In genomic region chr15:89366656-89367393, GRCh38 we compare ENCODE assay signal across 12 cellular contexts. TPM values are rescaled to one million over a fixed set of nuclear protein-coding genes. Genes with fewer than 3 reads are reported as not detected.
DNase-seq lines count a peak whose midpoint lies in the region; ATAC-seq, FAIRE-seq and TF ChIP-seq lines count a peak whose summit lies in the region.
"Had no signal": no experiment of that assay in that cellular context is flagged by ENCODE, and none has a peak within 500 bp of the region (broad histone marks: within the 10 kb centered on the region; RNA-seq: fewer than 3 reads in every experiment).

No MANE protein-coding gene starts in this region.

- H3K27me3 ChIP-seq in iPS-20b (ENCODE audit: insufficient read depth, low read length), result peaks cover 100% of the 10 kb centered on the region
- peaks cover 6% of the 10 kb centered on the region for H3K27me3 ChIP-seq in Caco-2 (replicated peaks; ENCODE audit: control insufficient read depth, insufficient read depth, low read length)

- CTCF ChIA-PET in activated CD4-positive, alpha-beta memory T cell treated with anti-CD3 and anti-CD28 coated beads for 36 hours (lab: Charles Lee), result interaction anchor here (3.6 kb wide), 1 partner anchor 9 kb away, joined by 35 read pairs; no protein-coding TSS in a partner anchor
- CTCF ChIA-PET in Caco-2 (lab: Charles Lee), result no interaction called here
- CTCF ChIA-PET in activated CD8-positive, alpha-beta memory T cell treated with anti-CD3 and anti-CD28 coated beads, Interleukin-2, amount 10 ng/mL, durations not matched to agents 7 days and 5 days (lab: Charles Lee), result interaction anchor here (0.8 to 3.1 kb wide), 5 partner anchors 8 to 52 kb away, joined by 3 to 8 read pairs (median 6); no protein-coding TSS in a partner anchor

- intact Hi-C loops in activated CD4-positive, alpha-beta memory T cell treated with anti-CD3 and anti-CD28 coated beads for 36 hours (cut with micrococcal nuclease), result no loop called here
- intact Hi-C loops in kidney (cut with DNase I), result loop anchor here (10.0 kb wide), 1 partner anchor 58 kb away; no protein-coding TSS in a partner anchor
- intact Hi-C loops in Caco-2 (cut with micrococcal nuclease; ENCODE audit: unreplicated experiment), result no loop called here

- H3K9me3 ChIP-seq in iPS-20b (ENCODE audit: insufficient read depth, low read depth, low read length) (peaks cover 8% of the 10 kb centered on the region; the same call in 1 of the 2 replicates), kidney (ENCODE audit: control insufficient read depth in 1 of 2, low read length in 2 of 2) (no peaks in the 10 kb centered on the region), Caco-2 (no peaks in the 10 kb centered on the region)
- H3K9me3 ChIP-seq: testis had no signal

- no peak overlapping the region for H3K27ac Mint-ChIP-seq in activated T-cell treated with anti-CD3 and anti-CD28 coated beads, Interleukin-2, amount 50 U/mL, for 72 hours
- H3K27ac Mint-ChIP-seq in activated CD4-positive, alpha-beta memory T cell treated with anti-CD3 and anti-CD28 coated beads for 36 hours, result no peak overlapping the region
- no peak overlapping the region for H3K27ac Mint-ChIP-seq in stimulated activated naive CD8-positive, alpha-beta T cell treated with anti-CD3 and anti-CD28 coated beads, Interleukin-15, amount 100 ng/mL, for 72 hours
- no peak overlapping the region for H3K27ac Mint-ChIP-seq in Caco-2 (ENCODE audit: unreplicated experiment)
- H3K27ac Mint-ChIP-seq in activated CD8-positive, alpha-beta memory T cell treated with anti-CD3 and anti-CD28 coated beads, Interleukin-2, amount 10 ng/mL, durations not matched to agents 7 days and 5 days, result no peak overlapping the region

- H3K4me1 ChIP-seq in iPS-20b (ENCODE audit: insufficient read depth, low read length), result peaks cover 4% of the 10 kb centered on the region; the same call in 1 of the 2 replicates
- peaks cover 0 to 7% of the 10 kb centered on the region in 2 donors for H3K4me1 ChIP-seq in kidney (ENCODE audit: control insufficient read depth in 1 of 2, insufficient read depth in 1 of 2, low read depth in 1 of 2, low read length in 2 of 2)
- H3K4me1 ChIP-seq in Caco-2, result no peaks in the 10 kb centered on the region

- peaks cover 0 to 2% of the 10 kb centered on the region in 2 donors for H3K36me3 Mint-ChIP-seq in activated T-cell treated with anti-CD3 and anti-CD28 coated beads, Interleukin-2, amount 50 U/mL, for 72 hours (ENCODE audit: insufficient read depth in 2 of 2)
- H3K36me3 Mint-ChIP-seq in activated CD4-positive, alpha-beta memory T cell treated with anti-CD3 and anti-CD28 coated beads for 36 hours, result no peaks in the 10 kb centered on the region
- H3K36me3 Mint-ChIP-seq in Caco-2 (ENCODE audit: insufficient read depth, unreplicated experiment), result no peaks in the 10 kb centered on the region
- H3K36me3 Mint-ChIP-seq in activated CD8-positive, alpha-beta memory T cell treated with anti-CD3 and anti-CD28 coated beads, Interleukin-2, amount 10 ng/mL, durations not matched to agents 7 days and 5 days, result no peaks in the 10 kb centered on the region

- no peaks in the 10 kb centered on the region for H3K9me3 Mint-ChIP-seq in activated T-cell treated with anti-CD3 and anti-CD28 coated beads, Interleukin-2, amount 50 U/mL, for 72 hours
- H3K9me3 Mint-ChIP-seq in activated CD4-positive, alpha-beta memory T cell treated with anti-CD3 and anti-CD28 coated beads for 36 hours, result no peaks in the 10 kb centered on the region
- H3K9me3 Mint-ChIP-seq in stimulated activated naive CD8-positive, alpha-beta T cell treated with anti-CD3 and anti-CD28 coated beads, Interleukin-15, amount 100 ng/mL, for 72 hours, result no peaks in the 10 kb centered on the region
- H3K9me3 Mint-ChIP-seq in Caco-2 (ENCODE audit: unreplicated experiment), result no peaks in the 10 kb centered on the region
- no peaks in the 10 kb centered on the region for H3K9me3 Mint-ChIP-seq in activated CD8-positive, alpha-beta memory T cell treated with anti-CD3 and anti-CD28 coated beads, Interleukin-2, amount 10 ng/mL, durations not matched to agents 7 days and 5 days (ENCODE audit: low read depth)

- FAIRE-seq in kidney (lab: Jason Lieb, UNC), result no peak
- FAIRE-seq: HepG2 had no signal

- H3K4me3 ChIP-seq in iPS-20b (ENCODE audit: low read length) (peak overlapping the region; percentile 11; the same call in 1 of the 2 replicates), kidney (ENCODE audit: low read length in 2 of 2) (no peak overlapping the region), Caco-2 (ENCODE audit: low read depth, low read length) (no peak overlapping the region)

- H3K27ac ChIP-seq in iPS-20b (ENCODE audit: low read length), result no peak overlapping the region
- no peak overlapping the region for H3K27ac ChIP-seq in kidney (ENCODE audit: low read depth in 2 of 2, low read length in 2 of 2)
- H3K27ac ChIP-seq: testis had no signal

- DNase-seq in activated T-cell treated with anti-CD3 and anti-CD28 coated beads, Interleukin-2, amount 50 U/mL, for 72 hours, result no peak
- no peak for DNase-seq in activated T-cell treated with anti-CD3 and anti-CD28 coated beads, Interleukin-2, amount 50 U/mL, for 1 hour
- no peak for DNase-seq in activated CD4-positive, alpha-beta memory T cell treated with anti-CD3 and anti-CD28 coated beads for 36 hours
- DNase-seq in stimulated activated naive CD8-positive, alpha-beta T cell treated with anti-CD3 and anti-CD28 coated beads, Interleukin-15, amount 100 ng/mL, for 72 hours, result no peak
- DNase-seq in kidney (no peak), Caco-2 (no peak)
- no peak for DNase-seq in activated CD8-positive, alpha-beta memory T cell treated with anti-CD3 and anti-CD28 coated beads, Interleukin-2, amount 10 ng/mL, durations not matched to agents 7 days and 5 days
- DNase-seq: central memory CD4-positive, alpha-beta T cell; left ventricle myocardium superior had no signal

- POLR2A ChIA-PET in activated CD4-positive, alpha-beta memory T cell treated with anti-CD3 and anti-CD28 coated beads for 36 hours (lab: Charles Lee), result interaction anchor here (0.5 kb wide), 1 partner anchor 11 kb away, joined by 3 read pairs; no protein-coding TSS in a partner anchor
- POLR2A ChIA-PET in Caco-2 (lab: Charles Lee), result no interaction called here

- no peaks in the 10 kb centered on the region for H3K36me3 ChIP-seq in iPS-20b (ENCODE audit: insufficient read depth, low read depth, low read length)
- H3K36me3 ChIP-seq in kidney (ENCODE audit: control insufficient read depth in 1 of 2, insufficient read depth in 2 of 2, low read length in 2 of 2), result no peaks in the 10 kb centered on the region
- H3K36me3 ChIP-seq in Caco-2 (ENCODE audit: control insufficient read depth, insufficient read depth, low read length), result no peaks in the 10 kb centered on the region

- no peak overlapping the region for H3K9ac ChIP-seq in iPS-20b (ENCODE audit: low read depth, low read length)
- H3K9ac ChIP-seq in kidney (ENCODE audit: low read length in 2 of 2), result no peak overlapping the region

- peak overlapping the region; percentile 54 to 76 for H3K4me3 Mint-ChIP-seq in activated T-cell treated with anti-CD3 and anti-CD28 coated beads, Interleukin-2, amount 50 U/mL, for 72 hours
- H3K4me3 Mint-ChIP-seq in activated CD4-positive, alpha-beta memory T cell treated with anti-CD3 and anti-CD28 coated beads for 36 hours, result peak overlapping the region; percentile 27
- H3K4me3 Mint-ChIP-seq in stimulated activated naive CD8-positive, alpha-beta T cell treated with anti-CD3 and anti-CD28 coated beads, Interleukin-15, amount 100 ng/mL, for 72 hours, result peak overlapping the region; percentile 64 to 69
- H3K4me3 Mint-ChIP-seq in Caco-2 (ENCODE audit: unreplicated experiment), result no peak overlapping the region
- no peak overlapping the region for H3K4me3 Mint-ChIP-seq in activated CD8-positive, alpha-beta memory T cell treated with anti-CD3 and anti-CD28 coated beads, Interleukin-2, amount 10 ng/mL, durations not matched to agents 7 days and 5 days

- H3K4me1 Mint-ChIP-seq in activated T-cell treated with anti-CD3 and anti-CD28 coated beads, Interleukin-2, amount 50 U/mL, for 72 hours (ENCODE audit: low read depth), result peaks cover 18% of the 10 kb centered on the region
- peaks cover 12% of the 10 kb centered on the region for H3K4me1 Mint-ChIP-seq in activated CD4-positive, alpha-beta memory T cell treated with anti-CD3 and anti-CD28 coated beads for 36 hours (ENCODE audit: low read depth)
- peaks cover 39% of the 10 kb centered on the region for H3K4me1 Mint-ChIP-seq in stimulated activated naive CD8-positive, alpha-beta T cell treated with anti-CD3 and anti-CD28 coated beads, Interleukin-15, amount 100 ng/mL, for 72 hours
- H3K4me1 Mint-ChIP-seq in Caco-2 (ENCODE audit: low read depth, unreplicated experiment), result no peaks in the 10 kb centered on the region
- H3K4me1 Mint-ChIP-seq in activated CD8-positive, alpha-beta memory T cell treated with anti-CD3 and anti-CD28 coated beads, Interleukin-2, amount 10 ng/mL, durations not matched to agents 7 days and 5 days, result peaks cover 6% of the 10 kb centered on the region

- BruUV-seq in Caco-2 (replicated peaks; lab: Mats Ljungman, UMichigan), result no TSS peak

- TF ChIP-seq CTCF in kidney (IDR thresholded peaks at IDR 0.05; ENCODE audit: borderline replicate concordance, extremely low read depth, insufficient read depth), result no peak
- no peak for TF ChIP-seq CTCF in Caco-2 (IDR thresholded peaks at IDR 0.05; ENCODE audit: insufficient read depth in 1 of 2, low read depth in 1 of 2, low read length in 1 of 2, severe bottlenecking in 1 of 2, unreplicated experiment in 1 of 2)

- no peak for ATAC-seq in activated T-cell treated with anti-CD3 and anti-CD28 coated beads, Interleukin-2, amount 50 U/mL, for 72 hours (replicated peaks in 1 of 2)
- ATAC-seq in stimulated activated naive CD8-positive, alpha-beta T cell treated with anti-CD3 and anti-CD28 coated beads, Interleukin-15, amount 100 ng/mL, for 72 hours, result no peak
- no peak for ATAC-seq in activated CD8-positive, alpha-beta memory T cell treated with anti-CD3 and anti-CD28 coated beads, Interleukin-2, amount 10 ng/mL, durations not matched to agents 7 days and 5 days
- ATAC-seq: HepG2, left ventricle myocardium superior had no signal

- peaks cover 78% of the 10 kb centered on the region for H3K27me3 Mint-ChIP-seq in activated T-cell treated with anti-CD3 and anti-CD28 coated beads, Interleukin-2, amount 50 U/mL, for 72 hours (ENCODE audit: low read depth)
- H3K27me3 Mint-ChIP-seq in activated CD4-positive, alpha-beta memory T cell treated with anti-CD3 and anti-CD28 coated beads for 36 hours, result peaks cover 72% of the 10 kb centered on the region
- H3K27me3 Mint-ChIP-seq in stimulated activated naive CD8-positive, alpha-beta T cell treated with anti-CD3 and anti-CD28 coated beads, Interleukin-15, amount 100 ng/mL, for 72 hours, result peaks cover 99% of the 10 kb centered on the region
- H3K27me3 Mint-ChIP-seq in Caco-2 (ENCODE audit: insufficient read depth, unreplicated experiment), result peaks cover 42% of the 10 kb centered on the region
- peaks cover 90% of the 10 kb centered on the region for H3K27me3 Mint-ChIP-seq in activated CD8-positive, alpha-beta memory T cell treated with anti-CD3 and anti-CD28 coated beads, Interleukin-2, amount 10 ng/mL, durations not matched to agents 7 days and 5 days

RNA-seq across cellular contexts. Expression of gene POLG, which starts 32.2 kb away (rescaled TPM):
- 10 to 100 TPM; 71.5 to 74.1 TPM for total RNA-seq in activated T-cell treated with anti-CD3 and anti-CD28 coated beads, Interleukin-2, amount 50 U/mL, for 72 hours
- 10 to 100 TPM; 94.8 to 97.4 TPM for total RNA-seq in activated CD4-positive, alpha-beta memory T cell treated with anti-CD3 and anti-CD28 coated beads for 36 hours
- total RNA-seq in kidney (72.4 TPM), Caco-2 (2022) (63.1 and 64.1 TPM in 2 replicates)
- 28.6 TPM for polyA plus RNA-seq in kidney (ENCODE audit: insufficient read depth, low read depth, low replicate concordance)
- total RNA-seq in activated CD8-positive, alpha-beta memory T cell treated with anti-CD3 and anti-CD28 coated beads, Interleukin-2, amount 10 ng/mL, durations not matched to agents 7 days and 5 days, result 100 to 1,000 TPM; 117 to 119 TPM

Comparison
In these comparisons a context has a peak if more than half of its experiments do, and no peak if none do; other contexts are left out.
1. H3K4me3 Mint-ChIP-seq: peak in activated T-cell treated with anti-CD3 and anti-CD28 coated beads, Interleukin-2, amount 50 U/mL, for 72 hours (2 of 2), activated CD4-positive, alpha-beta memory T cell treated with anti-CD3 and anti-CD28 coated beads for 36 hours (single experiment) and stimulated activated naive CD8-positive, alpha-beta T cell treated with anti-CD3 and anti-CD28 coated beads, Interleukin-15, amount 100 ng/mL, for 72 hours (2 of 2); none in Caco-2 (single experiment) and activated CD8-positive, alpha-beta memory T cell treated with anti-CD3 and anti-CD28 coated beads, Interleukin-2, amount 10 ng/mL, durations not matched to agents 7 days and 5 days (single experiment).